ENCODE assay signal across 20 cellular contexts in the genomic region with DNA sequence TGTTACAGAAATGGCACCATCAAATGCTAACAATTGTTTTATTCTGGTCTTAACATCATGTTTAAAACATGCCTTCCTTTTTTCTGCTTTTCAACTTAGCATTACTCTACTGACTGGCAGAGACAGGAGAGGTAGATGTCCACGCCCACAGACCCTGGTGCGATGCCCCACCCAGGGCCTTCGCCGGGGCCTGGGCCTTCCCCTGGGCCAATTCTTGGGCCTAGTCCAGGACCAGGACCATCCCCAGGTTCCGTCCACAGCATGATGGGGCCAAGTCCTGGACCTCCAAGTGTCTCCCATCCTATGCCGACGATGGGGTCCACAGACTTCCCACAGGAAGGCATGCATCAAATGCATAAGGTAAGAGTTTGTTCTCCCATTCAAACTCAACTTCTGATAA. TPM values are rescaled to one million over a fixed set of nuclear protein-coding genes. Genes with fewer than 3 reads are reported as not detected.
DNase-seq lines count a peak whose midpoint lies in the region; ATAC-seq and TF ChIP-seq lines count a peak whose summit lies in the region.
"Had no signal": no experiment of that assay in that cellular context is flagged by ENCODE, and none has a peak within 500 bp of the region (broad histone marks: within the 10 kb centered on the region; RNA-seq: fewer than 3 reads in every experiment).

No MANE protein-coding gene starts in this region.

- peaks cover 22% of the 10 kb centered on the region for H3K36me3 Mint-ChIP-seq in activated naive CD4-positive, alpha-beta T cell treated with anti-CD3 and anti-CD28 coated beads, Interleukin-2, amount 50 U/mL, for 24 hours
- peaks cover 19% of the 10 kb centered on the region for H3K36me3 Mint-ChIP-seq in T-helper 17 cell (ENCODE audit: low read depth)
- H3K36me3 Mint-ChIP-seq in memory B cell = peaks cover 22% of the 10 kb centered on the region

- H3K9me3 ChIP-seq in T-helper 17 cell (ENCODE audit: control insufficient read depth, low read length, poor library complexity, severe bottlenecking) = no peaks in the 10 kb centered on the region
- H3K9me3 ChIP-seq in upper lobe of right lung = no peaks in the 10 kb centered on the region
- H3K9me3 ChIP-seq in suprapubic skin = no peaks in the 10 kb centered on the region

- H3K4me1 ChIP-seq in upper lobe of right lung (peaks cover 51% of the 10 kb centered on the region), suprapubic skin (peaks cover 87% of the 10 kb centered on the region)

- no peak for DNase-seq in activated naive CD4-positive, alpha-beta T cell treated with Interleukin-2 at 50 U/mL for 16 hours
- DNase-seq in T-helper 17 cell (no peak), memory B cell (ENCODE audit: low spot score in 2 of 2) (no peak), upper lobe of right lung (no peak), suprapubic skin (ENCODE audit: low spot score in 2 of 2) (no peak), T1000 (lab: John Stamatoyannopoulos, UW) (no peak)
- DNase-seq: AML-193, DMS53, GDM1, KG1, NCI-H1092 treated with DMSO at 0.1 percent for 48 hours, NCI-H146, NCI-H2029, NCI-H2171, NCI-H345, NCI-H524, NCI-H774 had no signal

- no peaks in the 10 kb centered on the region for H3K27me3 Mint-ChIP-seq in activated naive CD4-positive, alpha-beta T cell treated with anti-CD3 and anti-CD28 coated beads, Interleukin-2, amount 50 U/mL, for 24 hours
- H3K27me3 Mint-ChIP-seq in T-helper 17 cell (no peaks in the 10 kb centered on the region), memory B cell (no peaks in the 10 kb centered on the region)

- no peak for TF ChIP-seq POLR2A in suprapubic skin (IDR thresholded peaks at IDR 0.05)

- 70% methylated on average over 7 of the region's 7 CpGs for WGBS in suprapubic skin

- H3K4me3 Mint-ChIP-seq in activated naive CD4-positive, alpha-beta T cell treated with anti-CD3 and anti-CD28 coated beads, Interleukin-2, amount 50 U/mL, for 24 hours = no peak overlapping the region
- no peak overlapping the region for H3K4me3 Mint-ChIP-seq in T-helper 17 cell
- H3K4me3 Mint-ChIP-seq in memory B cell = no peak overlapping the region

- no peak for TF ChIP-seq EP300 in suprapubic skin (IDR thresholded peaks at IDR 0.05)

- H3K27ac ChIP-seq in upper lobe of right lung = no peak overlapping the region
- no peak overlapping the region for H3K27ac ChIP-seq in suprapubic skin
- H3K27ac ChIP-seq: C4-2B had no signal

- TF ChIP-seq CTCF in upper lobe of right lung (IDR thresholded peaks at IDR 0.05) (no peak), suprapubic skin (IDR thresholded peaks at IDR 0.05) (no peak)

- H3K4me3 ChIP-seq in upper lobe of right lung (no peak overlapping the region), suprapubic skin (no peak overlapping the region)

- H3K27ac Mint-ChIP-seq in activated naive CD4-positive, alpha-beta T cell treated with anti-CD3 and anti-CD28 coated beads, Interleukin-2, amount 50 U/mL, for 24 hours = peak overlapping the region; percentile 47
- H3K27ac Mint-ChIP-seq in T-helper 17 cell (peak overlapping the region; percentile 94), memory B cell (peak overlapping the region; percentile 29)

- H3K27me3 ChIP-seq in upper lobe of right lung = no peaks in the 10 kb centered on the region
- H3K27me3 ChIP-seq in suprapubic skin = no peaks in the 10 kb centered on the region

- no peak for ATAC-seq in T-helper 17 cell
- no peak for ATAC-seq in memory B cell (ENCODE audit: low read depth)
- ATAC-seq in upper lobe of right lung = peak; percentile 43
- ATAC-seq: Panc1 had no signal

- H3K36me3 ChIP-seq in upper lobe of right lung (peaks cover 31% of the 10 kb centered on the region), suprapubic skin (peaks cover 15% of the 10 kb centered on the region)

- no peaks in the 10 kb centered on the region for H3K9me3 Mint-ChIP-seq in activated naive CD4-positive, alpha-beta T cell treated with anti-CD3 and anti-CD28 coated beads, Interleukin-2, amount 50 U/mL, for 24 hours
- no peaks in the 10 kb centered on the region for H3K9me3 Mint-ChIP-seq in memory B cell

- intact Hi-C loops in upper lobe of right lung (cut with DNase I) = no loop called here

- peaks cover 85% of the 10 kb centered on the region for H3K4me1 Mint-ChIP-seq in activated naive CD4-positive, alpha-beta T cell treated with anti-CD3 and anti-CD28 coated beads, Interleukin-2, amount 50 U/mL, for 24 hours
- H3K4me1 Mint-ChIP-seq in T-helper 17 cell (peaks cover 69% of the 10 kb centered on the region), memory B cell (peaks cover 56% of the 10 kb centered on the region)

RNA-seq across cellular contexts. Expression of a gene that starts 13.7 kb away (rescaled TPM):
- total RNA-seq in T-helper 17 cell (100 to 1,000 TPM; 244 to 296 TPM), upper lobe of right lung (147 TPM), suprapubic skin (100 to 1,000 TPM in 3 of 4 donors, 10 to 100 TPM in 1; 88.9 to 236 (median 140) TPM)

Comparison
In these comparisons a context has a peak if more than half of its experiments do, and no peak if none do; other contexts are left out.
1. H3K27ac Mint-ChIP-seq: peak in every context shown above with its lines; median percentile 94 in T-helper 17 cell; 47 in activated naive CD4-positive, alpha-beta T cell treated with anti-CD3 and anti-CD28 coated beads, Interleukin-2, amount 50 U/mL, for 24 hours; 29 in memory B cell.